8 cellular contexts compared by ENCODE assay signal in genomic region chr5:34930527-34930844, GRCh38. TPM values are rescaled to one million over a fixed set of nuclear protein-coding genes. Genes with fewer than 3 reads are reported as not detected.
DNase-seq lines count a peak whose midpoint lies in the region; ATAC-seq and TF ChIP-seq lines count a peak whose summit lies in the region.

No MANE protein-coding gene starts in this region.

- no peak overlapping the region for H2BK5ac ChIP-seq in trophoblast cell (ENCODE audit: low read depth, low read length, poor library complexity)

- H3K4ac ChIP-seq in trophoblast cell (ENCODE audit: low read depth, low read length), result no peak overlapping the region

- no peaks in the 10 kb centered on the region for H3K27me3 ChIP-seq in GM06990 (replicated peaks; ENCODE audit: control insufficient read depth, insufficient read depth, low read length)
- no peaks in the 10 kb centered on the region for H3K27me3 ChIP-seq in Panc1 (ENCODE audit: control insufficient read depth, insufficient read depth, low read length)
- H3K27me3 ChIP-seq in esophagus (ENCODE audit: control insufficient read depth in 1 of 2, insufficient read depth in 2 of 2, low read length in 2 of 2), result no peaks in the 10 kb centered on the region
- no peaks in the 10 kb centered on the region for H3K27me3 ChIP-seq in trophoblast cell (ENCODE audit: insufficient read depth, low read length)

- peak overlapping the region; percentile 80 for H3K4me2 ChIP-seq in trophoblast cell (ENCODE audit: low read length)

- WGBS in esophagus, 2 donors, result 2 to 3% methylated on average over 2 of the region's 2 CpGs
- WGBS in trophoblast cell (ENCODE audit: extremely low coverage, insufficient coverage, insufficient read length), result no CpG with 5 or more reads among the region's 2 CpGs

- TF ChIP-seq CTCF in GM06990 (IDR thresholded peaks at IDR 0.05; ENCODE audit: insufficient read depth, low read length, poor library complexity, severe bottlenecking) (no peak), Panc1 (IDR thresholded peaks at IDR 0.05) (no peak)

- H3K9me3 ChIP-seq in Panc1 (ENCODE audit: control insufficient read depth, insufficient read depth, low read depth, low read length) (no peaks in the 10 kb centered on the region), esophagus (ENCODE audit: control insufficient read depth in 2 of 2, insufficient read depth in 1 of 2, low read depth in 1 of 2, low read length in 1 of 2) (no peaks in the 10 kb centered on the region), trophoblast cell (ENCODE audit: insufficient read depth, low read depth, low read length) (no peaks in the 10 kb centered on the region)

- intact Hi-C loops in Panc1 (cut with micrococcal nuclease; ENCODE audit: unreplicated experiment), result no loop called here

- in situ Hi-C loops in Panc1 (cut with HindIII; ENCODE audit: low pct_unique_long_range_greater_than_20kb, low sequenced_read_pairs), result no loop called here

- peak overlapping the region; percentile 97 for H3K27ac ChIP-seq in Panc1 (ENCODE audit: low read length)
- no peak overlapping the region for H3K27ac ChIP-seq in esophagus (ENCODE audit: low read depth in 2 of 2, low read length in 1 of 2)
- peak overlapping the region; percentile 99 for H3K27ac ChIP-seq in trophoblast cell (ENCODE audit: low read depth, low read length)

- no peak overlapping the region for H4K91ac ChIP-seq in trophoblast cell (ENCODE audit: low read depth, low read length)

- no peak overlapping the region for H2AK5ac ChIP-seq in trophoblast cell (ENCODE audit: low read length)

- H3K9ac ChIP-seq in trophoblast cell (ENCODE audit: low read length), result peak overlapping the region; percentile 25

- H4K8ac ChIP-seq in trophoblast cell (ENCODE audit: low read depth, low read length), result no peak overlapping the region

- H3K36me3 ChIP-seq in GM06990 (ENCODE audit: control insufficient read depth, insufficient read depth, low read length), result no peaks in the 10 kb centered on the region; the same call in none of the 2 replicates
- peaks cover 19% of the 10 kb centered on the region for H3K36me3 ChIP-seq in Panc1 (ENCODE audit: control insufficient read depth, insufficient read depth, low read length)
- H3K36me3 ChIP-seq in esophagus (ENCODE audit: control insufficient read depth in 2 of 2, insufficient read depth in 2 of 2, low read length in 1 of 2), result no peaks in the 10 kb centered on the region
- peaks cover 3 to 14% of the 10 kb centered on the region in 2 experiments for H3K36me3 ChIP-seq in trophoblast cell (ENCODE audit: control insufficient read depth in 1 of 2, insufficient read depth in 2 of 2, low read length in 2 of 2)

- no peak overlapping the region for H3K18ac ChIP-seq in trophoblast cell (ENCODE audit: low read length)

- DNase-seq in GM06990 (ENCODE audit: extremely low read depth, insufficient read length) (no peak), Panc1 (ENCODE audit: low read depth, low spot score) (no peak), trophoblast cell (no peak), D341Med (ENCODE audit: low spot score) (no peak), NCI-H2029 (lab: John Stamatoyannopoulos, UW) (no peak)
- DNase-seq in stimulated activated CD4-positive, alpha-beta T cell treated with anti-CD3 and anti-CD28 coated beads, Interleukin-12 subunit alpha, Interleukin-12 subunit beta, amount 100 ng/mL, for 4 hours, result no peak

- POLR2A ChIA-PET in Panc1 (lab: Charles Lee), result interaction anchor here (2.5 kb wide), 1 partner anchor 15 kb away, joined by 17 read pairs; the partner anchor contains the start of genes BRIX1 and RAD1

- no peak overlapping the region for H3K23ac ChIP-seq in trophoblast cell (ENCODE audit: low read length)

- no peak overlapping the region for H4K12ac ChIP-seq in trophoblast cell (ENCODE audit: low read depth, low read length)

- CTCF ChIA-PET in Panc1 (lab: Charles Lee), result no interaction called here

- H3K79me1 ChIP-seq in trophoblast cell (ENCODE audit: low read length), result peaks cover 5% of the 10 kb centered on the region

- no peak overlapping the region for H2BK120ac ChIP-seq in trophoblast cell (ENCODE audit: insufficient read depth, low read length, poor library complexity)

- no peak overlapping the region for H3K14ac ChIP-seq in trophoblast cell (ENCODE audit: low read length)

- peaks cover 16% of the 10 kb centered on the region for H3K4me1 ChIP-seq in Panc1 (ENCODE audit: control insufficient read depth, insufficient read depth, low read length)
- H3K4me1 ChIP-seq in esophagus (ENCODE audit: control insufficient read depth in 2 of 2, insufficient read depth in 2 of 2, low read length in 1 of 2), result peaks cover 0 to 6% of the 10 kb centered on the region in 2 donors
- peaks cover 3 to 5% of the 10 kb centered on the region in 2 experiments for H3K4me1 ChIP-seq in trophoblast cell (ENCODE audit: control insufficient read depth in 1 of 2, insufficient read depth in 2 of 2, low read length in 2 of 2)

- BruUV-seq in Panc1 (replicated peaks; lab: Mats Ljungman, UMichigan), result no TSS peak

- H3K4me3 ChIP-seq in GM06990 (replicated peaks; ENCODE audit: low read depth, low read length) (peak overlapping the region; percentile 98), Panc1 (ENCODE audit: low read depth in 2 of 2, low read length in 2 of 2) (peak overlapping the region; percentile 86 to 96), esophagus (ENCODE audit: low read depth in 1 of 2, low read length in 2 of 2) (peak overlapping the region; percentile 87 to 97), trophoblast cell (ENCODE audit: low read depth, low read length) (no peak overlapping the region)

- no peak for ATAC-seq in Panc1
- no peak for ATAC-seq in HG02678 (IDR thresholded peaks at IDR 0.05; ENCODE audit: unreplicated experiment)

- no peak overlapping the region for H2AFZ ChIP-seq in trophoblast cell (ENCODE audit: insufficient read depth, low read length, poor library complexity)

- H2BK12ac ChIP-seq in trophoblast cell (ENCODE audit: low read length), result no peak overlapping the region

- peaks cover 10% of the 10 kb centered on the region for H3K79me2 ChIP-seq in trophoblast cell (ENCODE audit: control insufficient read depth, insufficient read depth, low read length, poor library complexity)

RNA-seq across cellular contexts. Expression of gene DNAJC21, which starts 1.1 kb away (rescaled TPM):
- 54.5 TPM for total RNA-seq in Panc1 (2021; ENCODE audit: unreplicated experiment)
- 40.6 TPM for polyA plus RNA-seq in Panc1 (2012; ENCODE audit: insufficient read length)
- 10 to 100 TPM; 24.5 to 24.6 TPM for polyA plus RNA-seq in esophagus
- polyA plus RNA-seq in trophoblast cell (2013), result 49.8 and 50.4 TPM in 2 replicates

RNA-seq across cellular contexts. Expression of gene BRIX1, which starts 15.0 kb away (rescaled TPM):
- 46.6 TPM for total RNA-seq in Panc1 (2021; ENCODE audit: unreplicated experiment)
- 31.4 TPM for polyA plus RNA-seq in Panc1 (2012; ENCODE audit: insufficient read length)
- 10 to 100 TPM; 14.9 to 25.6 TPM for polyA plus RNA-seq in esophagus
- 49.2 and 53.1 TPM in 2 replicates for polyA plus RNA-seq in trophoblast cell (2013)

RNA-seq across cellular contexts. Expression of gene RAD1, which starts 15.2 kb away (rescaled TPM):
- 31.8 TPM for total RNA-seq in Panc1 (2021; ENCODE audit: unreplicated experiment)
- 20.8 TPM for polyA plus RNA-seq in Panc1 (2012; ENCODE audit: insufficient read length)
- 10 to 100 TPM in 1 of 2 donors, 1 to 10 TPM in 1; 8.0 to 10.5 TPM for polyA plus RNA-seq in esophagus
- polyA plus RNA-seq in trophoblast cell (2013), result 29.7 and 31.0 TPM in 2 replicates

Comparison
In these comparisons a context has a peak if more than half of its experiments do, and no peak if none do; other contexts are left out.
1. H3K27ac ChIP-seq: peak in Panc1 (single experiment) and trophoblast cell (single experiment); none in esophagus (0 of 2).